ENCODE assay signal across 3 cellular contexts in genomic region chr7:73617520-73617919, GRCh38. TPM values are rescaled to one million over a fixed set of nuclear protein-coding genes. Genes with fewer than 3 reads are reported as not detected.
"Had no signal": no experiment of that assay in that cellular context is flagged by ENCODE, and none has a peak within 500 bp of the region (broad histone marks: within the 10 kb centered on the region; RNA-seq: fewer than 3 reads in every experiment).

No MANE protein-coding gene starts in this region.

RNA-seq across cellular contexts. Expression of gene MLXIPL, which starts 6.8 kb away (rescaled TPM):
- total RNA-seq: HFFc6, HT1080, IMR-90 had no signal
- polyA plus RNA-seq: IMR-90 had no signal
